8 cellular contexts compared by ENCODE assay signal in genomic region chr9:129110740-129111142, GRCh38. TPM values are rescaled to one million over a fixed set of nuclear protein-coding genes. Genes with fewer than 3 reads are reported as not detected.
DNase-seq lines count a peak whose midpoint lies in the region; ATAC-seq and TF ChIP-seq lines count a peak whose summit lies in the region.

Gene CRAT (minus strand): TSS chr9:129110793. CDS start chr9:129110509, 284 bp downstream.

- TF ChIP-seq CTCF in C4-2B (conservative IDR thresholded peaks at IDR 0.05) (no peak), liver (IDR thresholded peaks at IDR 0.05; ENCODE audit: low read depth, low read length, missing input control) (no peak)

- DNase-seq in NCI-H774 (lab: John Stamatoyannopoulos, UW), result peak; percentile 91
- peak; percentile 99 for DNase-seq in activated CD4-positive, alpha-beta T cell treated with anti-CD3 and anti-CD28 coated beads, Interleukin-2, amount 50 U/mL, for 48 hours
- DNase-seq in dermis blood vessel endothelial cell, result peak; percentile 97
- DNase-seq in stimulated activated CD4-positive, alpha-beta T cell treated with anti-CD3 and anti-CD28 coated beads, Interleukin-2, amount 100 ng/mL, for 48 hours, result peak; percentile 95 to 96

- 1% methylated on average over 28 of the region's 28 CpGs for WGBS in liver

- H3K9ac ChIP-seq in liver (ENCODE audit: low read depth in 1 of 2, low read length in 2 of 2), result peak within 1 kb of the TSS; percentile 82 to 99

- peak within 1 kb of the TSS; percentile 87 to 96 (median 91) for H3K4me3 ChIP-seq in liver (ENCODE audit: low read depth in 1 of 3, low read length in 3 of 3)

- peak; percentile 74 for ATAC-seq in GM19395 (IDR thresholded peaks at IDR 0.05; ENCODE audit: unreplicated experiment)
- ATAC-seq in HG03521 (IDR thresholded peaks at IDR 0.05; ENCODE audit: unreplicated experiment), result peak; percentile 56

- no peaks in the 10 kb centered on the region for H3K27me3 ChIP-seq in liver (ENCODE audit: control insufficient read depth in 4 of 4, insufficient read depth in 4 of 4, low read length in 3 of 4)

- peaks cover 2 to 41% (median 32%) of the 10 kb centered on the region in 4 donors for H3K4me1 ChIP-seq in liver (ENCODE audit: control insufficient read depth in 4 of 4, insufficient read depth in 4 of 4, low read length in 3 of 4)

- TF ChIP-seq RAD21 in liver (IDR thresholded peaks at IDR 0.05), result no peak

- peak within 1 kb of the TSS; percentile 96 for H3K27ac ChIP-seq in C4-2B
- H3K27ac ChIP-seq in liver (ENCODE audit: low read depth in 1 of 2, low read length in 2 of 2), result peak within 1 kb of the TSS; percentile 97 to 100

- H3K9me3 ChIP-seq in liver (ENCODE audit: control insufficient read depth in 4 of 4, low read length in 3 of 4), result no peaks in the 10 kb centered on the region

- H3K36me3 ChIP-seq in liver (ENCODE audit: control insufficient read depth in 4 of 4, insufficient read depth in 3 of 4, low read depth in 1 of 4, low read length in 3 of 4), result peaks cover under 1 to 14% (median 8%) of the 10 kb centered on the region in 4 donors

TF ChIP-seq in liver, 16 proteins besides CTCF, POLR2A, EP300 and RAD21:
- no peak for TF ChIP-seq EGR1 (IDR thresholded peaks at IDR 0.05; ENCODE audit: low read depth in 2 of 2)
- TF ChIP-seq, protein P1, sequence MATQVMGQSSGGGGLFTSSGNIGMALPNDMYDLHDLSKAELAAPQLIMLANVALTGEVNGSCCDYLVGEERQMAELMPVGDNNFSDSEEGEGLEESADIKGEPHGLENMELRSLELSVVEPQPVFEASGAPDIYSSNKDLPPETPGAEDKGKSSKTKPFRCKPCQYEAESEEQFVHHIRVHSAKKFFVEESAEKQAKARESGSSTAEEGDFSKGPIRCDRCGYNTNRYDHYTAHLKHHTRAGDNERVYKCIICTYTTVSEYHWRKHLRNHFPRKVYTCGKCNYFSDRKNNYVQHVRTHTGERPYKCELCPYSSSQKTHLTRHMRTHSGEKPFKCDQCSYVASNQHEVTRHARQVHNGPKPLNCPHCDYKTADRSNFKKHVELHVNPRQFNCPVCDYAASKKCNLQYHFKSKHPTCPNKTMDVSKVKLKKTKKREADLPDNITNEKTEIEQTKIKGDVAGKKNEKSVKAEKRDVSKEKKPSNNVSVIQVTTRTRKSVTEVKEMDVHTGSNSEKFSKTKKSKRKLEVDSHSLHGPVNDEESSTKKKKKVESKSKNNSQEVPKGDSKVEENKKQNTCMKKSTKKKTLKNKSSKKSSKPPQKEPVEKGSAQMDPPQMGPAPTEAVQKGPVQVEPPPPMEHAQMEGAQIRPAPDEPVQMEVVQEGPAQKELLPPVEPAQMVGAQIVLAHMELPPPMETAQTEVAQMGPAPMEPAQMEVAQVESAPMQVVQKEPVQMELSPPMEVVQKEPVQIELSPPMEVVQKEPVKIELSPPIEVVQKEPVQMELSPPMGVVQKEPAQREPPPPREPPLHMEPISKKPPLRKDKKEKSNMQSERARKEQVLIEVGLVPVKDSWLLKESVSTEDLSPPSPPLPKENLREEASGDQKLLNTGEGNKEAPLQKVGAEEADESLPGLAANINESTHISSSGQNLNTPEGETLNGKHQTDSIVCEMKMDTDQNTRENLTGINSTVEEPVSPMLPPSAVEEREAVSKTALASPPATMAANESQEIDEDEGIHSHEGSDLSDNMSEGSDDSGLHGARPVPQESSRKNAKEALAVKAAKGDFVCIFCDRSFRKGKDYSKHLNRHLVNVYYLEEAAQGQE (IDR thresholded peaks at IDR 0.05), result peak; percentile 79
- TF ChIP-seq TAF1 (conservative IDR thresholded peaks at IDR 0.05), result peak; percentile 95
- TF ChIP-seq YY1 (IDR thresholded peaks at IDR 0.05), result no peak
- no peak for TF ChIP-seq SP1 (IDR thresholded peaks at IDR 0.05)
- TF ChIP-seq RXRA (IDR thresholded peaks at IDR 0.05), result peak in 1 of 2 donors; percentile 13

RNA-seq across cellular contexts. Expression of gene CRAT, which starts in this region (rescaled TPM):
- total RNA-seq in dermis blood vessel endothelial cell (34.0 and 61.8 TPM in 2 replicates), liver (100 to 1,000 TPM in 1 of 2 donors, 10 to 100 TPM in 1; 33.8 to 121 TPM)
- polyA plus RNA-seq in liver, result 100 to 1,000 TPM in 1 of 2 donors, 10 to 100 TPM in 1; 69.8 to 108 TPM

Comparison
In these comparisons a context has a peak if more than half of its experiments do, and no peak if none do; other contexts are left out.
1. Peak in every context shown above with its lines: DNase-seq, ATAC-seq, H3K4me3 ChIP-seq and H3K27ac ChIP-seq.